ENCODE assay signal across 30 cellular contexts in the genomic region with DNA sequence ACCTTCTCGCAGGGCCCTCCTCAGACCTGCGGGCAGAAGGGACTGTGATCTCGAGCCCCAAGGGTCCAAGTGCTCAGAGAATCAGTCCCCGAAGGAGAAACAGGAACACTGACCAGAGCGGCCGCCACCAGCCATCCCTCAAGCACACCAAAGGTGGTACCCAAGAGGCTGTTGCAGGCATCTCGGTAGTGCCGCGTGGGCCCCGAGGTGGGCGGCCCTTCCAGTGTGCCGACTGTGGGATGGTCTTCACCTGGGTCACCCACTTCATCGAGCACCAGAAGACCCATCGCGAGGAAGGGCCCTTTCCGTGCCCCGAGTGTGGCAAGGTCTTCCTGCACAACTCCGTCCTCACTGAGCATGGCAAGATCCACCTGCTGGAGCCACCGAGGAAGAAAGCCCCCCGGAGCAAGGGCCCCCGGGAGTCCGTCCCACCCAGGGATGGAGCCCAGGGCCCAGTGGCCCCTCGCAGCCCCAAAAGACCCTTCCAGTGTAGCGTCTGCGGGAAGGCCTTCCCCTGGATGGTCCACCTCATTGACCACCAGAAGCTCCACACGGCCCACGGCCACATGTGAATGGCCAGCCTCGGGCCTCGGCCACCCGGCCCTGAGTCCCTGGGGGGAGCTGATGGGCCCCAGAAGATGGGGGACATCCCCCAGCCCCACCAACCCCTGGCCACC.
"Had no signal": no experiment of that assay in that cellular context is flagged by ENCODE, and none has a peak within 500 bp of the region (broad histone marks: within the 10 kb centered on the region; RNA-seq: fewer than 3 reads in every experiment).

No MANE protein-coding gene starts in this region.

- H3K4me3 ChIP-seq: cardiac muscle cell, colonic mucosa, gastrocnemius medialis had no signal

- H3K4me1 ChIP-seq: ascending aorta, breast epithelium, colonic mucosa, foreskin keratinocyte, gastrocnemius medialis had no signal

- H3K27me3 ChIP-seq: ascending aorta, breast epithelium, cardiac muscle cell, colonic mucosa, dorsolateral prefrontal cortex, foreskin keratinocyte, heart left ventricle had no signal

- H3K27ac ChIP-seq: ascending aorta, cardiac muscle cell, colonic mucosa, foreskin keratinocyte had no signal

- H3K36me3 ChIP-seq: ascending aorta, breast epithelium, cardiac muscle cell, colonic mucosa, esophagus muscularis mucosa, gastrocnemius medialis, heart left ventricle had no signal

- DNase-seq: activated CD4-positive, alpha-beta memory T cell treated with anti-CD3 and anti-CD28 coated beads for 36 hours; activated CD4-positive, alpha-beta T cell treated with anti-CD3 and anti-CD28 coated beads for 36 hours; activated CD4-positive, alpha-beta T cell treated with anti-CD3 and anti-CD28 coated beads, Interleukin-2, amount 10 ng/mL, durations not matched to agents 24 days and 14 days; activated CD4-positive, CD25-positive, alpha-beta regulatory T cell; activated CD4-positive, CD25-positive, alpha-beta regulatory T cell treated with anti-CD3 and anti-CD28 coated beads, Interleukin-2, amount 50 U/mL, for 72 hours; activated CD8-positive, alpha-beta memory T cell treated with anti-CD3 and anti-CD28 coated beads, Interleukin-2, amount 10 ng/mL, durations not matched to agents 7 days and 5 days; activated CD8-positive, alpha-beta memory T cell treated with anti-CD3 and anti-CD28 coated beads, Interleukin-2, amount 50 U/mL, for 4 hours; activated CD8-positive, alpha-beta T cell treated with anti-CD3 and anti-CD28 coated beads, Interleukin-2, amount 10 ng/mL, durations not matched to agents 7 days and 5 days; activated gamma-delta T cell; activated naive CD4-positive, alpha-beta T cell; activated naive CD4-positive, alpha-beta T cell treated with anti-CD3 and anti-CD28 coated beads, Interleukin-2, amount 10 ng/mL, durations not matched to agents 7 days and 5 days; activated naive CD8-positive, alpha-beta T cell treated with anti-CD3 and anti-CD28 coated beads, Interleukin-2, amount 10 ng/mL, durations not matched to agents 7 days and 5 days; activated T-cell treated with anti-CD3 and anti-CD28 coated beads, Interleukin-2, amount 50 U/mL, for 1 hour; activated T-cell treated with anti-CD3 and anti-CD28 coated beads, Interleukin-2, amount 50 U/mL, for 72 hours; central memory CD4-positive, alpha-beta T cell; cerebellar nuclear complex; colonic mucosa; dorsolateral prefrontal cortex; effector memory CD4-positive, alpha-beta T cell; endodermal cell; erythroblast; foreskin keratinocyte; gastrocnemius medialis; glutamatergic neuron; heart left ventricle; T-helper 2 cell had no signal
